Comparison of ENCODE assay signal across 13 cellular contexts in genomic region chr14:95260537-95261440, GRCh38. TPM values are rescaled to one million over a fixed set of nuclear protein-coding genes. Genes with fewer than 3 reads are reported as not detected.
DNase-seq lines count a peak whose midpoint lies in the region; ATAC-seq and TF ChIP-seq lines count a peak whose summit lies in the region.
"Had no signal": no experiment of that assay in that cellular context is flagged by ENCODE, and none has a peak within 500 bp of the region (broad histone marks: within the 10 kb centered on the region; RNA-seq: fewer than 3 reads in every experiment).

No MANE protein-coding gene starts in this region.

- peak overlapping the region; percentile 68 for H3K27ac ChIP-seq in foreskin keratinocyte
- no peak overlapping the region for H3K27ac ChIP-seq in caudate nucleus (ENCODE audit: low read depth, low read length)
- H3K27ac ChIP-seq: BLaER1 treated with 17β-estradiol and CSF1 and Interleukin-3, amounts not matched to agents 10 nM and 100 nM; WERI-Rb-1 had no signal

- no peak for TF ChIP-seq CTCF in foreskin keratinocyte (conservative IDR thresholded peaks at IDR 0.05)

- DNase-seq in activated effector memory CD4-positive, alpha-beta T cell treated with anti-CD3 and anti-CD28 coated beads, Interleukin-2, amount 50 U/mL, for 16 hours = peak; percentile 67
- no peak for DNase-seq in activated effector memory CD4-positive, alpha-beta T cell treated with Interleukin-2 at 50 U/mL for 16 hours
- DNase-seq in activated T-cell treated with anti-CD3 and anti-CD28 coated beads, Interleukin-2, amount 50 U/mL, for 24 hours = peak; percentile 54
- DNase-seq in foreskin keratinocyte = peak; percentile 57 to 80
- DNase-seq in caudate nucleus (lab: John Stamatoyannopoulos, UW) = no peak
- DNase-seq in HPDE6-E6E7 (ENCODE audit: extremely low spot score) = no peak
- DNase-seq: NCI-H524, upper lobe of left lung, WERI-Rb-1 had no signal

- peaks cover 6% of the 10 kb centered on the region for H3K4me1 ChIP-seq in foreskin keratinocyte

- no peak overlapping the region for H3K4me3 Mint-ChIP-seq in activated T-cell treated with anti-CD3 and anti-CD28 coated beads, Interleukin-2, amount 50 U/mL, for 24 hours
- H3K4me3 Mint-ChIP-seq in stimulated activated memory B cell treated with anti-CD40 and anti-IgM and Interleukin-4, amounts not matched to agents 10 μg/mL and 1 μg/mL and 100 μg/mL, for 72 hours = no peak overlapping the region
- H3K4me3 Mint-ChIP-seq: neural crest cell had no signal

- H3K36me3 Mint-ChIP-seq in activated T-cell treated with anti-CD3 and anti-CD28 coated beads, Interleukin-2, amount 50 U/mL, for 24 hours (ENCODE audit: low read depth) = no peaks in the 10 kb centered on the region
- no peaks in the 10 kb centered on the region for H3K36me3 Mint-ChIP-seq in stimulated activated memory B cell treated with anti-CD40 and anti-IgM and Interleukin-4, amounts not matched to agents 10 μg/mL and 1 μg/mL and 100 μg/mL, for 72 hours

- H3K27me3 Mint-ChIP-seq in activated T-cell treated with anti-CD3 and anti-CD28 coated beads, Interleukin-2, amount 50 U/mL, for 24 hours = peaks cover 15% of the 10 kb centered on the region
- no peaks in the 10 kb centered on the region for H3K27me3 Mint-ChIP-seq in stimulated activated memory B cell treated with anti-CD40 and anti-IgM and Interleukin-4, amounts not matched to agents 10 μg/mL and 1 μg/mL and 100 μg/mL, for 72 hours

- ATAC-seq in foreskin keratinocyte = peak; percentile 54
- peak; percentile 40 for ATAC-seq in stimulated activated memory B cell treated with anti-CD40 and anti-IgM and Interleukin-4, amounts not matched to agents 10 μg/mL and 1 μg/mL and 100 μg/mL, for 72 hours
- ATAC-seq in GM18861 (IDR thresholded peaks at IDR 0.05; ENCODE audit: unreplicated experiment) = no peak

- H3K4me1 Mint-ChIP-seq in activated T-cell treated with anti-CD3 and anti-CD28 coated beads, Interleukin-2, amount 50 U/mL, for 24 hours (ENCODE audit: low read depth) = peaks cover 18% of the 10 kb centered on the region
- peaks cover 14% of the 10 kb centered on the region for H3K4me1 Mint-ChIP-seq in stimulated activated memory B cell treated with anti-CD40 and anti-IgM and Interleukin-4, amounts not matched to agents 10 μg/mL and 1 μg/mL and 100 μg/mL, for 72 hours

- H3K9me3 Mint-ChIP-seq in activated T-cell treated with anti-CD3 and anti-CD28 coated beads, Interleukin-2, amount 50 U/mL, for 24 hours = no peaks in the 10 kb centered on the region
- no peaks in the 10 kb centered on the region for H3K9me3 Mint-ChIP-seq in stimulated activated memory B cell treated with anti-CD40 and anti-IgM and Interleukin-4, amounts not matched to agents 10 μg/mL and 1 μg/mL and 100 μg/mL, for 72 hours

- H3K27ac Mint-ChIP-seq in activated T-cell treated with anti-CD3 and anti-CD28 coated beads, Interleukin-2, amount 50 U/mL, for 24 hours = no peak overlapping the region
- no peak overlapping the region for H3K27ac Mint-ChIP-seq in stimulated activated memory B cell treated with anti-CD40 and anti-IgM and Interleukin-4, amounts not matched to agents 10 μg/mL and 1 μg/mL and 100 μg/mL, for 72 hours

- H3K27me3 ChIP-seq in foreskin keratinocyte = no peaks in the 10 kb centered on the region
- H3K27me3 ChIP-seq: BLaER1 treated with 17β-estradiol and CSF1 and Interleukin-3, amounts not matched to agents 10 nM and 100 nM; upper lobe of left lung had no signal

RNA-seq across cellular contexts. Expression of gene CLMN, which starts 58.9 kb away (rescaled TPM):
- 4.7 and 5.7 TPM in 2 replicates for total RNA-seq in foreskin keratinocyte
- polyA plus RNA-seq in foreskin keratinocyte = 1.9 and 3.2 TPM in 2 replicates

Comparison
In these comparisons a context has a peak if more than half of its experiments do, and no peak if none do; other contexts are left out.
1. DNase-seq: peak in activated effector memory CD4-positive, alpha-beta T cell treated with anti-CD3 and anti-CD28 coated beads, Interleukin-2, amount 50 U/mL, for 16 hours (single experiment), activated T-cell treated with anti-CD3 and anti-CD28 coated beads, Interleukin-2, amount 50 U/mL, for 24 hours (single experiment) and foreskin keratinocyte (2 of 2); none in activated effector memory CD4-positive, alpha-beta T cell treated with Interleukin-2 at 50 U/mL for 16 hours (single experiment), caudate nucleus (0 of 61) and HPDE6-E6E7 (single experiment).